ENCODE assay signal across 21 cellular contexts in the genomic region with DNA sequence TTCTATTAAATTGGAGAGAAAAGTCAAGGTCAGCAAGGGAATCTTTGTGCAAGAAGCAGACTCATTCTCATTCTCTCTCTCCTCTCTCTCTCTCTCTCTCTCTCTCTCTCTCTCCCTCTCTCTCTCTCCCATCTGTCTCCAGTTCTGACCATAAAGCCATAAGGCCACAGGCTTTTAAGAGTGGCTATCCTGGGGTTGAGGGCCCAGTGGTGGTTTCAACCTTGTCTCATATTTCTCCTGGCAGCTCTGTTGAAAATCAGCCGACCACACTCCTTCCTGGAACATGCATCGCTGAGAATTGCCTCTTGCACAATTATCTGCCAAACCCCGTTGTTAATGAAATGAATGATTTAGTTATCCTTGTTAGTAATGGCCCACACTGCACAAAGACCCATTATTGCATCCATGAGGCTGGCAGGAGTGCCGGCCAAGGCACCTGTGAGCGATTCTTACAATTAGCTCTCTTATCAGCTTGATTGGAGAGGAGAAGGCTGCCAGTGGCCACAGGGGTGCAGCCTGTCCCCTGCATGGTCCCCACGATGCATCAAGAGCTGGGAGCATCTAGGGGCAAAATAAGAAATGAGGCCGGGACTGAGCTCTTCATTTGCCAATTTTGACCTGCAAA. TPM values are rescaled to one million over a fixed set of nuclear protein-coding genes. Genes with fewer than 3 reads are reported as not detected.
A peak's percentile ranks its signal among the peaks of the same experiment; 100 is the strongest.
DNase-seq lines count a peak whose midpoint lies in the region; ATAC-seq and TF ChIP-seq lines count a peak whose summit lies in the region.
"Had no signal": no experiment of that assay in that cellular context is flagged by ENCODE, and none has a peak within 500 bp of the region (broad histone marks: within the 10 kb centered on the region; RNA-seq: fewer than 3 reads in every experiment).

No MANE protein-coding gene starts in this region.

- H3K27me3 ChIP-seq in body of pancreas (peaks cover 0 to 6% of the 10 kb centered on the region in 2 donors), layer of hippocampus (ENCODE audit: control insufficient read depth, insufficient read depth, low read length) (no peaks in the 10 kb centered on the region), transverse colon (peaks cover 3% of the 10 kb centered on the region)
- H3K27me3 ChIP-seq: tibial nerve had no signal

- no peak overlapping the region for H3K27ac ChIP-seq in body of pancreas
- H3K27ac ChIP-seq in layer of hippocampus (ENCODE audit: low read depth, low read length), result peak overlapping the region; percentile 8
- H3K27ac ChIP-seq in transverse colon, result no peak overlapping the region
- H3K27ac ChIP-seq: RWPE1, tibial nerve had no signal

- peak; percentile 47 for ATAC-seq in body of pancreas
- ATAC-seq: left colon had no signal

- DNase-seq in MV-4-11 (lab: John Stamatoyannopoulos, UW) (peak; percentile 85), body of pancreas (peak in 2 of 4 donors; percentile 8 to 13), stromal cell of bone marrow (ENCODE audit: low read depth) (peak; percentile 76), foreskin melanocyte (no peak), lower leg skin (ENCODE audit: low spot score in 2 of 2) (no peak), transverse colon (no peak)
- DNase-seq: activated naive CD4-positive, alpha-beta T cell treated with Interleukin-2 at 50 U/mL for 16 hours; activated T-cell treated with anti-CD3 and anti-CD28 coated beads for 4 hours; DMS 273 treated with DMSO at 0.1 percent for 48 hours; effector CD8-positive, alpha-beta T cell; H9; KG1; left colon; NCI-H1417 treated with DMSO at 0.1 percent for 48 hours; NCI-H226; NK-92 treated with Interleukin-12 subunit alpha and Interleukin-12 subunit beta, amount 100 ng/mL, for 24 hours had no signal

- H3K9me3 ChIP-seq in body of pancreas (no peaks in the 10 kb centered on the region), transverse colon (no peaks in the 10 kb centered on the region)
- H3K9me3 ChIP-seq: tibial nerve had no signal

- no peak for TF ChIP-seq POLR2A in body of pancreas (IDR thresholded peaks at IDR 0.05)
- no peak for TF ChIP-seq POLR2A in lower leg skin (IDR thresholded peaks at IDR 0.05)
- no peak for TF ChIP-seq POLR2A in transverse colon (IDR thresholded peaks at IDR 0.05)

- H3K4me3 ChIP-seq in body of pancreas, result no peak overlapping the region
- no peak overlapping the region for H3K4me3 ChIP-seq in lower leg skin (ENCODE audit: low read depth, poor library complexity, severe bottlenecking)
- no peak overlapping the region for H3K4me3 ChIP-seq in transverse colon
- H3K4me3 ChIP-seq: smooth muscle cell, tibial nerve had no signal

- 25 to 29% methylated on average over 6 to 7 of the region's 7 CpGs for WGBS in body of pancreas, 2 donors
- 51 to 68% methylated on average over 7 of the region's 7 CpGs for WGBS in lower leg skin, 2 donors
- 71% methylated on average over 7 of the region's 7 CpGs; no CpG with 5 or more reads in 1 of the 2 donors for WGBS in transverse colon (ENCODE audit: low coverage in 1 of 2), 2 donors

- intact Hi-C loops in body of pancreas (cut with DNase I) (no loop called here), lower leg skin (cut with DNase I; ENCODE audit: low total_unique reads) (no loop called here), transverse colon (cut with DNase I; ENCODE audit: low total_unique reads) (no loop called here)

- H3K4me1 ChIP-seq in body of pancreas (no peaks in the 10 kb centered on the region), transverse colon (no peaks in the 10 kb centered on the region)

- H3K36me3 ChIP-seq in body of pancreas (replicated peaks in 1 of 2; ENCODE audit: insufficient read depth in 1 of 2, low read depth in 2 of 2), result no peaks in the 10 kb centered on the region
- no peaks in the 10 kb centered on the region for H3K36me3 ChIP-seq in transverse colon
- H3K36me3 ChIP-seq: tibial nerve had no signal

- in situ Hi-C loops in transverse colon (cut with MboI; ENCODE audit: low pct_ligation_motif_present in 1 of 4, low pct_unique_long_range_greater_than_20kb in 1 of 4, low sequenced_read_pairs in 3 of 4), result no loop called here

- TF ChIP-seq CTCF in body of pancreas (IDR thresholded peaks at IDR 0.05) (no peak), lower leg skin (IDR thresholded peaks at IDR 0.05) (no peak), transverse colon (IDR thresholded peaks at IDR 0.05) (no peak)

- no peak for TF ChIP-seq EP300 in transverse colon (IDR thresholded peaks at IDR 0.05; ENCODE audit: low read depth)

RNA-seq across cellular contexts. Expression of a gene that starts 30.4 kb away (rescaled TPM):
- total RNA-seq in body of pancreas (1 to 10 TPM in 1 of 2 donors, under 1 TPM in 1; 0.33 to 2.6 TPM), lower leg skin (under 1 TPM; 0.11 to 0.62 (median 0.33) TPM), transverse colon (1 to 10 TPM in 3 of 4 donors, under 1 TPM in 1; 0.60 to 3.7 (median 2.0) TPM)
- total RNA-seq: osteocyte, smooth muscle cell had no signal

Comparison
In these comparisons a context has a peak if more than half of its experiments do, and no peak if none do; other contexts are left out.
1. DNase-seq: peak in MV-4-11 (single experiment) and stromal cell of bone marrow (single experiment); none in foreskin melanocyte (single experiment), lower leg skin (0 of 2) and transverse colon (single experiment).